In the genomic region with DNA sequence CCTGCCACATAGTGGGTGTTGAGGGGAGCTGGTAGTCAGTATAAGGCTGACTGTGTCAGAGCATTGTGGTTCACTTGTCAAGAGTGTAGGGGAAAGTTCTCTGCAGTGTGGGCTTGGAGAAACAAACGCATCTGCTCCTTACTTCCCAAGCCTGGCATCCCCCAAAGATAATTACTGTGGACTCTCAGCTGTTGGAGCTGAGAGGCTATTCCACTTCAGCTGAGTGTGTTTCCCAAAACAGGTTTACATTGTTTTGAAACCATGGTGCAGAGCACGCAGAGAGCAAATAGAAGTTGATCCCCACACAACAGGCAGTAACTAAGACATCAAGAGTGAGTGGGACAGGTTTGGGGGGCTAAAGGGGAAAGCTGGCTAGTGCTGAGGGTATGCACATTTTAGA, we compare ENCODE assay signal across 21 cellular contexts.
"Had no signal": no experiment of that assay in that cellular context is flagged by ENCODE, and none has a peak within 500 bp of the region (broad histone marks: within the 10 kb centered on the region; RNA-seq: fewer than 3 reads in every experiment).

No MANE protein-coding gene starts in this region.

- H3K4me3 Mint-ChIP-seq: naive thymus-derived CD8-positive, alpha-beta T cell had no signal

- DNase-seq: cortex of kidney; dorsolateral prefrontal cortex; effector CD8-positive, alpha-beta T cell; foreskin melanocyte; head of caudate nucleus; kidney; left colon; mesendoderm; naive thymus-derived CD8-positive, alpha-beta T cell; posterior cingulate gyrus; sigmoid colon; small intestine; stimulated activated CD4-positive, alpha-beta T cell treated with anti-CD3 and anti-CD28 coated beads, Interleukin-12 subunit alpha, Interleukin-12 subunit beta, amount 100 ng/mL, for 4 hours; stimulated activated naive CD4-positive, alpha-beta T cell; stomach; substantia nigra; transverse colon had no signal

- H3K4me3 ChIP-seq: dorsolateral prefrontal cortex, hepatocyte, right atrium auricular region, sigmoid colon, stomach, thoracic aorta, transverse colon had no signal

- H3K4me2 ChIP-seq: hepatocyte had no signal

- H2AFZ ChIP-seq: hepatocyte had no signal

- H3K27me3 ChIP-seq: hepatocyte, neutrophil, right atrium auricular region, sigmoid colon, stomach, transverse colon had no signal

- H3K9me3 ChIP-seq: neutrophil, right atrium auricular region, sigmoid colon, stomach, thoracic aorta, transverse colon had no signal

- H3K27ac Mint-ChIP-seq: naive thymus-derived CD8-positive, alpha-beta T cell had no signal

- H3K4me1 ChIP-seq: right atrium auricular region, sigmoid colon, stomach, transverse colon had no signal

- H3K36me3 ChIP-seq: neutrophil, right atrium auricular region, sigmoid colon, stomach, thoracic aorta, transverse colon had no signal

- H3K27ac ChIP-seq: dorsolateral prefrontal cortex, hepatocyte, neutrophil, right atrium auricular region, sigmoid colon, stomach, thoracic aorta, transverse colon had no signal

- H3K79me2 ChIP-seq: hepatocyte had no signal
